Comparison of ENCODE assay signal across 13 cellular contexts in the genomic region with DNA sequence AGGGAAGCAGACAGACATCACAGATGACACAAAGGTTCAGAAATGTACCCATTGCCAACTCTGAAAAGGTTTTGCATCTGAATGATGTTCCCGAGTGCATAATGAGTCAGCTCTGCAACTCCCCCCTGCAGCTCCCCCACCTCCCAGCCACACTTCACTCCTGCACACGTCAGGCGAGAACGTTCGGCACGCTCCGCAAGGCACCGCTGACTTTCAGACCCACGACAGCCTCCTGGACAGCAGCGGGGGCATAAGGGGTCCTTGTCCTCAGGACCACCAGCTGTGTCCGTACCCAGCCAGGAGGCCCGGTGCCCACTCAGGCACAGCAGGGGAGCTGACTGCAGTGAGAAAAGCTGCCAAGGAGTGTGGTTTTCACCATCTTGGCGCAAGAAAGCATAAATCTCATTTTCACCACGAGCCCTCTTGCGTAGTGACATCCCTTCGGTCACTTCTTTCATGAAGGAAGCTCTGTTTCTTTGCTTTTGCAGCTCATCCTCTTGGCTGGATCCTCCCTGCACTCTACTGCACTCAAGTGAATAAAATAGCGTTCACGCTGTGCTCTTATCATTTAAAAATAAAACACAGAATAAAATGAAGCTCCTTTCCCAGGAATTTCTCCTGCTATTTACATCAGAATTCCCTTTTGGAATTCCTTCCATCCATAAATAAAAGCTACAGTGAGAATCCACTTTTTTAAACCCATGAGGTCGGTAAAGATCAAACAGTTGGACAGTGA. TPM values are rescaled to one million over a fixed set of nuclear protein-coding genes. Genes with fewer than 3 reads are reported as not detected.
DNase-seq lines count a peak whose midpoint lies in the region; ATAC-seq and TF ChIP-seq lines count a peak whose summit lies in the region.
"Had no signal": no experiment of that assay in that cellular context is flagged by ENCODE, and none has a peak within 500 bp of the region (broad histone marks: within the 10 kb centered on the region; RNA-seq: fewer than 3 reads in every experiment).

No MANE protein-coding gene starts in this region.

- H3K27ac ChIP-seq in lung (ENCODE audit: low read depth in 1 of 2, low read length in 1 of 2) (no peak overlapping the region), aorta (ENCODE audit: low read depth in 1 of 2, low read length in 2 of 2) (no peak overlapping the region)
- H3K27ac ChIP-seq: esophagus squamous epithelium, neutrophil had no signal

- WGBS in lung, 2 donors: 37 to 40% methylated on average over 19 of the region's 19 CpGs
- WGBS in aorta, 2 donors: 15 to 25% methylated on average over 19 of the region's 19 CpGs

- no peaks in the 10 kb centered on the region for H3K36me3 Mint-ChIP-seq in activated T-cell treated with anti-CD3 and anti-CD28 coated beads, Interleukin-2, amount 50 U/mL, for 4 hours (ENCODE audit: insufficient read depth)
- H3K36me3 Mint-ChIP-seq in activated CD4-positive, alpha-beta T cell treated with anti-CD3 and anti-CD28 coated beads for 36 hours (ENCODE audit: low read depth): no peaks in the 10 kb centered on the region

- H3K27ac Mint-ChIP-seq in activated CD4-positive, alpha-beta T cell treated with anti-CD3 and anti-CD28 coated beads for 36 hours: no peak overlapping the region

- peaks cover 5% of the 10 kb centered on the region for H3K27me3 Mint-ChIP-seq in activated T-cell treated with anti-CD3 and anti-CD28 coated beads, Interleukin-2, amount 50 U/mL, for 4 hours (ENCODE audit: low read depth)
- H3K27me3 Mint-ChIP-seq in activated CD4-positive, alpha-beta T cell treated with anti-CD3 and anti-CD28 coated beads for 36 hours: peaks cover 12% of the 10 kb centered on the region

- POLR2A ChIA-PET in activated CD4-positive, alpha-beta T cell treated with anti-CD3 and anti-CD28 coated beads for 36 hours (lab: Charles Lee): no interaction called here

- H3K9me3 ChIP-seq in lung (ENCODE audit: control insufficient read depth in 2 of 2, insufficient read depth in 1 of 2, low read length in 1 of 2): peaks cover 0 to 3% of the 10 kb centered on the region in 2 donors
- no peaks in the 10 kb centered on the region for H3K9me3 ChIP-seq in aorta (ENCODE audit: control insufficient read depth, low read length)
- H3K9me3 ChIP-seq: esophagus squamous epithelium, neutrophil had no signal

- H3K27me3 ChIP-seq in lung (ENCODE audit: control insufficient read depth, insufficient read depth): no peaks in the 10 kb centered on the region
- no peaks in the 10 kb centered on the region for H3K27me3 ChIP-seq in aorta (ENCODE audit: control insufficient read depth in 1 of 2, insufficient read depth in 2 of 2, low read length in 1 of 2)

- peak; percentile 21 to 27 for ATAC-seq in activated T-cell treated with anti-CD3 and anti-CD28 coated beads, Interleukin-2, amount 50 U/mL, for 4 hours
- ATAC-seq in lung (ENCODE audit: insufficient read depth, low FRiP score): peak; percentile 14
- ATAC-seq in aorta (ENCODE audit: low FRiP score): no peak
- ATAC-seq in activated CD4-positive, alpha-beta T cell treated with anti-CD3 and anti-CD28 coated beads for 36 hours: no peak
- no peak for ATAC-seq in HG03432 (IDR thresholded peaks at IDR 0.05; ENCODE audit: unreplicated experiment)

- no peaks in the 10 kb centered on the region for H3K36me3 ChIP-seq in lung (ENCODE audit: control insufficient read depth in 2 of 2, insufficient read depth in 2 of 2, low read length in 2 of 2)
- H3K36me3 ChIP-seq in aorta (ENCODE audit: control insufficient read depth in 1 of 2, insufficient read depth in 2 of 2, low read length in 1 of 2): no peaks in the 10 kb centered on the region
- H3K36me3 ChIP-seq: esophagus squamous epithelium, neutrophil had no signal

- H3K9me3 Mint-ChIP-seq in activated T-cell treated with anti-CD3 and anti-CD28 coated beads, Interleukin-2, amount 50 U/mL, for 4 hours: no peaks in the 10 kb centered on the region
- no peaks in the 10 kb centered on the region for H3K9me3 Mint-ChIP-seq in activated CD4-positive, alpha-beta T cell treated with anti-CD3 and anti-CD28 coated beads for 36 hours (ENCODE audit: low read depth)

- H3K4me1 ChIP-seq in lung (ENCODE audit: control insufficient read depth in 2 of 2, insufficient read depth in 2 of 2, low read length in 2 of 2) (no peaks in the 10 kb centered on the region), aorta (ENCODE audit: control insufficient read depth in 1 of 2, insufficient read depth in 2 of 2, low read length in 2 of 2) (no peaks in the 10 kb centered on the region)

- H3K4me1 Mint-ChIP-seq in activated T-cell treated with anti-CD3 and anti-CD28 coated beads, Interleukin-2, amount 50 U/mL, for 4 hours (ENCODE audit: low read depth): no peaks in the 10 kb centered on the region
- no peaks in the 10 kb centered on the region for H3K4me1 Mint-ChIP-seq in activated CD4-positive, alpha-beta T cell treated with anti-CD3 and anti-CD28 coated beads for 36 hours

- intact Hi-C loops in aorta (cut with DNase I): no loop called here
- intact Hi-C loops in activated CD4-positive, alpha-beta T cell treated with anti-CD3 and anti-CD28 coated beads for 36 hours (cut with DNase I, micrococcal nuclease): no loop called here

- no peak for DNase-seq in activated T-cell treated with anti-CD3 and anti-CD28 coated beads, Interleukin-2, amount 50 U/mL, for 4 hours
- no peak for DNase-seq in activated T-cell treated with anti-CD3 and anti-CD28 coated beads, Interleukin-2, amount 50 U/mL, for 1 hour
- DNase-seq in choroid plexus epithelial cell (ENCODE audit: low read depth) (peak; percentile 79), lung (ENCODE audit: low spot score) (no peak), aorta (peak; percentile 29 to 74)
- no peak for DNase-seq in activated CD4-positive, alpha-beta T cell treated with anti-CD3 and anti-CD28 coated beads for 36 hours
- DNase-seq in activated CD4-positive, alpha-beta T cell treated with anti-CD3 and anti-CD28 coated beads, Interleukin-2, amount 50 U/mL, for 48 hours: no peak
- DNase-seq: activated naive CD4-positive, alpha-beta T cell treated with anti-CD3 and anti-CD28 coated beads, Interleukin-2, amount 50 U/mL, for 16 hours; esophagus squamous epithelium; GOT3; NCI-H774 had no signal

- no peak overlapping the region for H3K4me3 Mint-ChIP-seq in activated T-cell treated with anti-CD3 and anti-CD28 coated beads, Interleukin-2, amount 50 U/mL, for 4 hours
- no peak overlapping the region for H3K4me3 Mint-ChIP-seq in activated CD4-positive, alpha-beta T cell treated with anti-CD3 and anti-CD28 coated beads for 36 hours

- no peak for TF ChIP-seq CTCF in choroid plexus epithelial cell (conservative IDR thresholded peaks at IDR 0.05; ENCODE audit: low read depth, low read length)
- no peak for TF ChIP-seq CTCF in lung (IDR thresholded peaks at IDR 0.05; ENCODE audit: control extremely low read depth, extremely low read depth)

- CTCF ChIA-PET in activated CD4-positive, alpha-beta T cell treated with anti-CD3 and anti-CD28 coated beads for 36 hours (lab: Charles Lee): interaction anchor here (0.7 to 1.9 kb wide), 2 partner anchors 15 to 130 kb away, joined by 3 to 10 read pairs; no protein-coding TSS in a partner anchor

- H3K4me3 ChIP-seq in choroid plexus epithelial cell (ENCODE audit: low read depth, low read length) (peak overlapping the region; percentile 42), lung (no peak overlapping the region), aorta (ENCODE audit: low read length in 2 of 2) (no peak overlapping the region)
- H3K4me3 ChIP-seq: esophagus squamous epithelium had no signal

RNA-seq across cellular contexts. Expression of gene GFPT2, which starts 9.9 kb away (rescaled TPM):
- under 1 TPM; 0.30 to 0.48 (median 0.34) TPM for total RNA-seq in activated T-cell treated with anti-CD3 and anti-CD28 coated beads, Interleukin-2, amount 50 U/mL, for 4 hours
- total RNA-seq in lung (10 to 100 TPM; 19.7 to 26.6 TPM), aorta (10 to 100 TPM; 60.1 to 60.2 TPM)
- polyA plus RNA-seq in lung (10 to 100 TPM; 11.1 to 14.9 TPM), aorta (1 to 10 TPM; 1.1 to 3.7 TPM)
- under 1 TPM; 0.16 TPM for total RNA-seq in activated CD4-positive, alpha-beta T cell treated with anti-CD3 and anti-CD28 coated beads for 36 hours

RNA-seq across cellular contexts. Expression of gene MAPK9, which starts 51.4 kb away (rescaled TPM):
- total RNA-seq in activated T-cell treated with anti-CD3 and anti-CD28 coated beads, Interleukin-2, amount 50 U/mL, for 4 hours: 10 to 100 TPM; 34.8 to 39.1 (median 35.8) TPM
- total RNA-seq in lung (10 to 100 TPM; 30.5 to 38.1 TPM), aorta (10 to 100 TPM; 31.4 to 36.4 TPM)
- polyA plus RNA-seq in lung (10 to 100 TPM; 13.1 to 16.6 TPM), aorta (10 to 100 TPM; 15.8 to 22.0 TPM)
- total RNA-seq in activated CD4-positive, alpha-beta T cell treated with anti-CD3 and anti-CD28 coated beads for 36 hours: 10 to 100 TPM; 37.0 to 38.1 TPM

Comparison
In these comparisons a context has a peak if more than half of its experiments do, and no peak if none do; other contexts are left out.
1. ATAC-seq: peak in activated T-cell treated with anti-CD3 and anti-CD28 coated beads, Interleukin-2, amount 50 U/mL, for 4 hours (2 of 2) and lung (single experiment); none in aorta (single experiment), activated CD4-positive, alpha-beta T cell treated with anti-CD3 and anti-CD28 coated beads for 36 hours (single experiment) and HG03432 (single experiment).
2. DNase-seq: peak in choroid plexus epithelial cell (single experiment) and aorta (2 of 2); none in activated T-cell treated with anti-CD3 and anti-CD28 coated beads, Interleukin-2, amount 50 U/mL, for 4 hours (single experiment), activated T-cell treated with anti-CD3 and anti-CD28 coated beads, Interleukin-2, amount 50 U/mL, for 1 hour (single experiment), lung (single experiment), activated CD4-positive, alpha-beta T cell treated with anti-CD3 and anti-CD28 coated beads for 36 hours (single experiment) and activated CD4-positive, alpha-beta T cell treated with anti-CD3 and anti-CD28 coated beads, Interleukin-2, amount 50 U/mL, for 48 hours (0 of 2).
3. RNA of gene GFPT2, which starts 9.9 kb away (total RNA-seq): 60.1 to 60.2 TPM in aorta and 19.7 to 26.6 TPM in lung; 0.30 to 0.48 TPM in activated T-cell treated with anti-CD3 and anti-CD28 coated beads, Interleukin-2, amount 50 U/mL, for 4 hours and 0.16 TPM in activated CD4-positive, alpha-beta T cell treated with anti-CD3 and anti-CD28 coated beads for 36 hours; every median in the first group is over 10 times any median in the second.